21 cellular contexts compared by ENCODE assay signal in genomic region chr2:67567866-67568265, GRCh38.
"Had no signal": no experiment of that assay in that cellular context is flagged by ENCODE, and none has a peak within 500 bp of the region (broad histone marks: within the 10 kb centered on the region; RNA-seq: fewer than 3 reads in every experiment).

No MANE protein-coding gene starts in this region.

- DNase-seq: activated B cell treated with CpG ODN at 0.5 μM for 24 hours; activated CD4-positive, alpha-beta memory T cell treated with anti-CD3 and anti-CD28 coated beads for 36 hours; activated CD4-positive, alpha-beta T cell treated with anti-CD3 and anti-CD28 coated beads for 48 hours; activated naive CD4-positive, alpha-beta T cell treated with Interleukin-2 at 50 U/mL for 16 hours; activated naive CD8-positive, alpha-beta T cell treated with anti-CD3 and anti-CD28 coated beads for 36 hours; activated T-cell treated with anti-CD3 and anti-CD28 coated beads, Interleukin-2, amount 50 U/mL, for 48 hours; endodermal cell; head of caudate nucleus; hypothalamus; left cardiac atrium; nephron progenitor cell; right cardiac atrium; stimulated activated CD4-positive, alpha-beta T cell treated with anti-CD3 and anti-CD28 coated beads, Interleukin-1b, Interleukin-23, amount 100 ng/mL, for 48 hours; stimulated activated naive CD8-positive, alpha-beta T cell treated with anti-CD3 and anti-CD28 coated beads, Interleukin-15, amount 100 ng/mL, for 72 hours; T-helper 17 cell; tibial artery had no signal

- H3K36me3 ChIP-seq: gastroesophageal sphincter, tibial artery had no signal

- H3K9ac ChIP-seq: parathyroid adenoma had no signal

- H3K27me3 Mint-ChIP-seq: activated B cell treated with CpG ODN at 0.5 μM for 24 hours; activated CD4-positive, alpha-beta memory T cell treated with anti-CD3 and anti-CD28 coated beads for 36 hours; stimulated activated naive CD8-positive, alpha-beta T cell treated with anti-CD3 and anti-CD28 coated beads, Interleukin-15, amount 100 ng/mL, for 72 hours had no signal

- H3K4me1 ChIP-seq: parathyroid adenoma had no signal

- H3K4me3 Mint-ChIP-seq: activated B cell treated with CpG ODN at 0.5 μM for 24 hours; activated CD4-positive, alpha-beta memory T cell treated with anti-CD3 and anti-CD28 coated beads for 36 hours; activated naive CD8-positive, alpha-beta T cell treated with anti-CD3 and anti-CD28 coated beads for 36 hours; endodermal cell; nephron progenitor cell; stimulated activated effector memory CD8-positive, alpha-beta T cell treated with anti-CD3 and anti-CD28 coated beads, Interleukin-12 subunit alpha, Interleukin-12 subunit beta, amount 100 ng/mL, for 72 hours; stimulated activated naive CD8-positive, alpha-beta T cell treated with anti-CD3 and anti-CD28 coated beads, Interleukin-15, amount 100 ng/mL, for 72 hours; T-helper 17 cell had no signal

- H3K9me3 ChIP-seq: gastroesophageal sphincter, tibial artery had no signal

- H3K4me1 Mint-ChIP-seq: activated B cell treated with CpG ODN at 0.5 μM for 24 hours; activated naive CD8-positive, alpha-beta T cell treated with anti-CD3 and anti-CD28 coated beads for 36 hours; stimulated activated effector memory CD8-positive, alpha-beta T cell treated with anti-CD3 and anti-CD28 coated beads, Interleukin-12 subunit alpha, Interleukin-12 subunit beta, amount 100 ng/mL, for 72 hours; stimulated activated naive CD8-positive, alpha-beta T cell treated with anti-CD3 and anti-CD28 coated beads, Interleukin-15, amount 100 ng/mL, for 72 hours; T-helper 17 cell had no signal

- H3K4me3 ChIP-seq: coronary artery, gastroesophageal sphincter, tibial artery had no signal

- ATAC-seq: gastroesophageal sphincter; right cardiac atrium; stimulated activated effector memory CD8-positive, alpha-beta T cell treated with anti-CD3 and anti-CD28 coated beads, Interleukin-12 subunit alpha, Interleukin-12 subunit beta, amount 100 ng/mL, for 72 hours; stimulated activated naive CD8-positive, alpha-beta T cell treated with anti-CD3 and anti-CD28 coated beads, Interleukin-15, amount 100 ng/mL, for 72 hours; T-helper 17 cell had no signal

- H3K27me3 ChIP-seq: gastroesophageal sphincter, tibial artery had no signal

- H3K36me3 Mint-ChIP-seq: activated CD4-positive, alpha-beta memory T cell treated with anti-CD3 and anti-CD28 coated beads for 36 hours; activated naive CD8-positive, alpha-beta T cell treated with anti-CD3 and anti-CD28 coated beads for 36 hours; stimulated activated effector memory CD8-positive, alpha-beta T cell treated with anti-CD3 and anti-CD28 coated beads, Interleukin-12 subunit alpha, Interleukin-12 subunit beta, amount 100 ng/mL, for 72 hours had no signal

- H3K9me3 Mint-ChIP-seq: activated B cell treated with CpG ODN at 0.5 μM for 24 hours; activated CD4-positive, alpha-beta memory T cell treated with anti-CD3 and anti-CD28 coated beads for 36 hours; endodermal cell; nephron progenitor cell had no signal

- H2AFZ ChIP-seq: parathyroid adenoma had no signal

- H3K27ac ChIP-seq: coronary artery, epithelial cell of prostate, gastroesophageal sphincter, parathyroid adenoma, tibial artery had no signal

- H3K27ac Mint-ChIP-seq: activated B cell treated with CpG ODN at 0.5 μM for 24 hours; activated CD4-positive, alpha-beta memory T cell treated with anti-CD3 and anti-CD28 coated beads for 36 hours; activated naive CD8-positive, alpha-beta T cell treated with anti-CD3 and anti-CD28 coated beads for 36 hours; endodermal cell; nephron progenitor cell; stimulated activated effector memory CD8-positive, alpha-beta T cell treated with anti-CD3 and anti-CD28 coated beads, Interleukin-12 subunit alpha, Interleukin-12 subunit beta, amount 100 ng/mL, for 72 hours; T-helper 17 cell had no signal

- H3K79me2 ChIP-seq: parathyroid adenoma had no signal
